In the genomic region with DNA sequence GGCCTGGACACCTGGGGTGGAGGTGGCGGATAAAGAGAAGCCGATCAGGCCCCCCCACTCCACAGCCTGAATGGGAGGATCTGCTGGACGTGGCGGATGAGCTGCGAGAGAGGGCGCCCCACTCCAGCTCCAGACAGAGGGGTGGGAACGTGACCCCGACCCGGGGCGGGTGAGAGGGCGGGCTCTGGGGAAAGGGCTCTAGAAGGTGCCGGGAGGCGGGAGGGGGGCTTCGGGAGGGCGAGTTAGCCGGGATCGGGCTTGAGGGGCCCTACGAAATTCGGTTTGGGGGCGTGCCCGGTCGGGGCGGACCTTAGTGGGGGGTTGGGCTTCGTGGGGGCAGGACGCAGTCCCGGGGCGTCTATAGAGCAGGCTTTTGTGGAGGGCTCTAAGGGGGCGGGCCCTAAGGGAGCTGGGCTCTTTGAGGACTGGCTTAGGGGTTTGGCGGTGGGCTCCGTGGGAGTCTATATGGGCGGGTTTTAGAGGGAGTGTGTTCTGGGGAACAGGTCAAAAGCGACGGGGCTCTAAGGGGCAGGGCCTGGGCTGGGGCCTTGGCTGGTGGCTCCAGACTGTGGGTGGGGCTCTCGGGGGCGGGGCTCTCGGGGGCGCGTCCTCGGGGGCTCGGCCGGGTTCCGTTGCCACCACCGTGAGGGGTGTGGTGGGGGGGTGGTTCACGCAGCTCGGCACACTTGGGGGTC, we compare ENCODE assay signal across 8 cellular contexts. TPM values are rescaled to one million over a fixed set of nuclear protein-coding genes. Genes with fewer than 3 reads are reported as not detected.
A peak's percentile ranks its signal among the peaks of the same experiment; 100 is the strongest.
DNase-seq lines count a peak whose midpoint lies in the region; ATAC-seq and TF ChIP-seq lines count a peak whose summit lies in the region.

No MANE protein-coding gene starts in this region.

- TF ChIP-seq POLR2A in upper lobe of left lung (IDR thresholded peaks at IDR 0.05), result no peak

- H3K36me3 ChIP-seq in upper lobe of left lung, result no peaks in the 10 kb centered on the region

- no peak for TF ChIP-seq EP300 in upper lobe of left lung (IDR thresholded peaks at IDR 0.05)

- H3K27me3 ChIP-seq in upper lobe of left lung, result no peaks in the 10 kb centered on the region

- peak overlapping the region in 1 of 4 donors; percentile 42 for H3K27ac ChIP-seq in upper lobe of left lung

- ATAC-seq in left colon (peak; percentile 77), upper lobe of left lung (ENCODE audit: low FRiP score in 2 of 2) (peak; percentile 47 to 73), HG02884 (IDR thresholded peaks at IDR 0.05; ENCODE audit: unreplicated experiment) (no peak), HG03442 (IDR thresholded peaks at IDR 0.05; ENCODE audit: unreplicated experiment) (no peak)

- in situ Hi-C loops in astrocyte of the cerebellum (cut with HindIII; ENCODE audit: low sequenced_read_pairs), result no loop called here

- H3K4me3 ChIP-seq in astrocyte of the cerebellum (ENCODE audit: low read depth, low read length) (peak overlapping the region; percentile 24), upper lobe of left lung (peak overlapping the region in 3 of 4 donors; percentile 41 to 53 (median 52))

- WGBS in upper lobe of left lung, 2 donors, result 10 to 16% methylated on average over 5 to 30 of the region's 45 CpGs

- TF ChIP-seq CTCF in astrocyte of the cerebellum (IDR thresholded peaks at IDR 0.05; ENCODE audit: low read depth, low read length, missing control alignments), result peak; percentile 12
- peak in 1 of 6 experiments; percentile 10 for TF ChIP-seq CTCF in upper lobe of left lung (IDR thresholded peaks at IDR 0.05)

- H3K9me3 ChIP-seq in upper lobe of left lung, result no peaks in the 10 kb centered on the region

- intact Hi-C loops in left colon (cut with DNase I, micrococcal nuclease), result loop anchor here (10.0 kb wide), 2 partner anchors 202 to 278 kb away; partner anchors contain the start of gene MISP3 (in 1 of the 2)

- H3K4me1 ChIP-seq in upper lobe of left lung, result peaks cover 7 to 13% (median 10%) of the 10 kb centered on the region in 4 donors

- DNase-seq in AG20443 (ENCODE audit: low spot score), result peak; percentile 69
- DNase-seq in Kasumi-1 (lab: John Stamatoyannopoulos, UW), result peak; percentile 22 to 52
- DNase-seq in astrocyte of the cerebellum (ENCODE audit: low read depth), result no peak
- DNase-seq in left colon, result peak in 1 of 2 donors; percentile 66
- DNase-seq in upper lobe of left lung, result peak in 1 of 2 donors; percentile 87
- DNase-seq in kidney glomerular epithelial cell (lab: John Stamatoyannopoulos, UW), result no peak

RNA-seq across cellular contexts. Expression of gene NANOS3, which starts 4.1 kb away (rescaled TPM):
- under 1 TPM in 1 of 2 donors, not detected in 1; 0.56 TPM for total RNA-seq in left colon
- 1 to 10 TPM in 2 of 6 donors, not detected in 4; 1.3 to 5.2 TPM for total RNA-seq in upper lobe of left lung

RNA-seq across cellular contexts. Expression of gene BRME1, which starts 33.1 kb away (rescaled TPM):
- total RNA-seq in left colon (1 to 10 TPM; 7.9 to 9.1 TPM), upper lobe of left lung (1 to 10 TPM in 5 of 6 donors, under 1 TPM in 1; 0.46 to 4.4 (median 2.1) TPM)

RNA-seq across cellular contexts. Expression of gene CC2D1A, which starts 33.2 kb away (rescaled TPM):
- 100 to 1,000 TPM in 1 of 2 donors, 10 to 100 TPM in 1; 90.8 to 132 TPM for total RNA-seq in left colon
- total RNA-seq in upper lobe of left lung, result 10 to 100 TPM; 30.4 to 95.3 (median 35.3) TPM

Comparison
In these comparisons a context has a peak if more than half of its experiments do, and no peak if none do; other contexts are left out.
1. DNase-seq: peak in AG20443 (single experiment) and Kasumi-1 (2 of 2); none in astrocyte of the cerebellum (single experiment) and kidney glomerular epithelial cell (single experiment).
2. ATAC-seq: peak in left colon (single experiment) and upper lobe of left lung (2 of 2); none in HG02884 (single experiment) and HG03442 (single experiment).